ENCODE assay signal across 8 cellular contexts in genomic region chr1:81802601-81803422, GRCh38. TPM values are rescaled to one million over a fixed set of nuclear protein-coding genes. Genes with fewer than 3 reads are reported as not detected.
DNase-seq lines count a peak whose midpoint lies in the region; ATAC-seq and TF ChIP-seq lines count a peak whose summit lies in the region.

No MANE protein-coding gene starts in this region.

- TF ChIP-seq EP300 in tibial nerve (IDR thresholded peaks at IDR 0.05), result peak in 1 of 2 donors; percentile 27

- DNase-seq in NCI-H2081 (lab: John Stamatoyannopoulos, UW) (peak; percentile 52 to 78), NCI-H2081 treated with DMSO at 0.1 percent for 48 hours (lab: John Stamatoyannopoulos, UW) (no peak), NCI-H524 treated with DMSO at 0.1 percent for 48 hours (lab: John Stamatoyannopoulos, UW) (peak; percentile 14), dermis blood vessel endothelial cell (peak; percentile 85), right lobe of liver (peak; percentile 82 to 89 (median 83)), tibial nerve (ENCODE audit: low spot score in 2 of 2) (peak; percentile 37 to 51)

- ATAC-seq in right lobe of liver (peak; percentile 67 to 80 (median 70)), HG02870 (IDR thresholded peaks at IDR 0.05; ENCODE audit: unreplicated experiment) (no peak), GM18861 (IDR thresholded peaks at IDR 0.05; ENCODE audit: unreplicated experiment) (no peak)

- intact Hi-C loops in right lobe of liver (cut with DNase I), result no loop called here

- H3K4me3 ChIP-seq in right lobe of liver, result peak overlapping the region; percentile 72 to 79 (median 78)
- H3K4me3 ChIP-seq in tibial nerve, result peak overlapping the region; percentile 44 to 88 (median 70)

- TF ChIP-seq POLR2A in right lobe of liver (IDR thresholded peaks at IDR 0.05), result peak; percentile 64
- TF ChIP-seq POLR2A in tibial nerve (IDR thresholded peaks at IDR 0.05), result no peak

- 3% methylated on average over 42 of the region's 65 CpGs for WGBS in right lobe of liver (ENCODE audit: insufficient coverage, low coverage, low lambda C conversion rate, missing lambda C conversion rate)
- WGBS in tibial nerve, 2 donors, result 0 to 1% methylated on average over 57 to 60 of the region's 65 CpGs

- H3K9me3 ChIP-seq in right lobe of liver (no peaks in the 10 kb centered on the region), tibial nerve (no peaks in the 10 kb centered on the region)

- H3K27ac ChIP-seq in right lobe of liver (peak overlapping the region; percentile 92 to 99 (median 98)), tibial nerve (peak overlapping the region; percentile 19 to 95 (median 82))

- H3K36me3 ChIP-seq in right lobe of liver (no peaks in the 10 kb centered on the region), tibial nerve (no peaks in the 10 kb centered on the region)

- peaks cover 0 to 49% (median 19%) of the 10 kb centered on the region in 4 donors for H3K4me1 ChIP-seq in right lobe of liver
- peaks cover 0 to 19% (median 5%) of the 10 kb centered on the region in 4 donors for H3K4me1 ChIP-seq in tibial nerve

- H3K27me3 ChIP-seq in right lobe of liver, result no peaks in the 10 kb centered on the region
- H3K27me3 ChIP-seq in tibial nerve, result no peaks in the 10 kb centered on the region

- TF ChIP-seq CTCF in right lobe of liver (IDR thresholded peaks at IDR 0.05) (peak; percentile 27 to 64 (median 50)), tibial nerve (IDR thresholded peaks at IDR 0.05) (peak; percentile 37 to 70 (median 60))

RNA-seq across cellular contexts. Expression of gene ADGRL2, which starts 2.1 kb away (rescaled TPM):
- 107 and 117 TPM in 2 replicates for total RNA-seq in dermis blood vessel endothelial cell
- total RNA-seq in right lobe of liver, result 10 to 100 TPM; 38.0 to 72.3 (median 51.2) TPM
- total RNA-seq in tibial nerve, result 10 to 100 TPM; 25.3 to 77.7 (median 27.2) TPM

Comparison
In these comparisons a context has a peak if more than half of its experiments do, and no peak if none do; other contexts are left out.
1. ATAC-seq: peak in right lobe of liver (4 of 4); none in HG02870 (single experiment) and GM18861 (single experiment).